In genomic region chr7:8320174-8320573, GRCh38 we compare ENCODE assay signal across 37 cellular contexts. TPM values are rescaled to one million over a fixed set of nuclear protein-coding genes. Genes with fewer than 3 reads are reported as not detected.
DNase-seq lines count a peak whose midpoint lies in the region; ATAC-seq, FAIRE-seq and TF ChIP-seq lines count a peak whose summit lies in the region.
"Had no signal": no experiment of that assay in that cellular context is flagged by ENCODE, and none has a peak within 500 bp of the region (broad histone marks: within the 10 kb centered on the region; RNA-seq: fewer than 3 reads in every experiment).

No MANE protein-coding gene starts in this region.

- no peak overlapping the region for H3K18ac ChIP-seq in trophoblast cell (ENCODE audit: low read length)

- H2BK5ac ChIP-seq in trophoblast cell (ENCODE audit: low read depth, low read length, poor library complexity), result no peak overlapping the region

- TF ChIP-seq POLR2A in K562 (conservative IDR thresholded peaks at IDR 0.05), result no peak

- H3K4me3 ChIP-seq in K562, result no peak overlapping the region
- H3K4me3 ChIP-seq in trophoblast cell (ENCODE audit: low read depth, low read length), result no peak overlapping the region
- H3K4me3 ChIP-seq: A549; BLaER1; BLaER1 treated with 17β-estradiol and CSF1 and Interleukin-3, amounts not matched to agents 10 nM and 100 nM had no signal

- H3K27ac ChIP-seq in K562 (ENCODE audit: extremely low read depth, low read depth, low read length) (no peak overlapping the region), trophoblast cell (ENCODE audit: low read depth, low read length) (peak overlapping the region; percentile 30)
- H3K27ac ChIP-seq: 22Rv1; A549; BLaER1; BLaER1 treated with 17β-estradiol and CSF1 and Interleukin-3, amounts not matched to agents 10 nM and 100 nM; C4-2B had no signal

- ATAC-seq in K562, result peak; percentile 54; the same call in 2 of the 3 replicates
- ATAC-seq: A549; CD8-positive, alpha-beta T cell had no signal

- peak; percentile 44 for FAIRE-seq in K562 (lab: Jason Lieb, UNC)
- peak; percentile 92 for FAIRE-seq in urothelium cell line (lab: Jason Lieb, UNC)
- FAIRE-seq: A204.1, A549, D721Med had no signal

- no peak overlapping the region for H3K14ac ChIP-seq in trophoblast cell (ENCODE audit: low read length)

- H2BK12ac ChIP-seq in trophoblast cell (ENCODE audit: low read length), result no peak overlapping the region

- H3K27me3 Mint-ChIP-seq in immature natural killer cell (ENCODE audit: low read depth in 3 of 3), result peaks cover 2 to 21% (median 5%) of the 10 kb centered on the region in 3 donors
- H3K27me3 Mint-ChIP-seq in activated naive CD4-positive, alpha-beta T cell treated with anti-CD3 and anti-CD28 coated beads for 36 hours (ENCODE audit: low read depth), result peaks cover 19% of the 10 kb centered on the region

- H3K27ac Mint-ChIP-seq in immature natural killer cell, result no peak overlapping the region
- H3K27ac Mint-ChIP-seq in activated naive CD4-positive, alpha-beta T cell treated with anti-CD3 and anti-CD28 coated beads for 36 hours, result no peak overlapping the region
- H3K27ac Mint-ChIP-seq: B cell; CD14-positive monocyte; CD4-positive, alpha-beta memory T cell; CD4-positive, alpha-beta T cell; CD8-positive, alpha-beta memory T cell; CD8-positive, alpha-beta T cell had no signal

- H3K9me1 ChIP-seq in K562 (ENCODE audit: control insufficient read depth, insufficient read depth, low read length), result no peaks in the 10 kb centered on the region

- peaks cover 7% of the 10 kb centered on the region; the same call in 1 of the 3 replicates for H3K36me3 ChIP-seq in K562 (ENCODE audit: control insufficient read depth, insufficient read depth, low read length)
- H3K36me3 ChIP-seq in trophoblast cell (ENCODE audit: control insufficient read depth in 1 of 2, insufficient read depth in 2 of 2, low read length in 2 of 2), result no peaks in the 10 kb centered on the region
- H3K36me3 ChIP-seq: BE2C; BLaER1; BLaER1 treated with 17β-estradiol and CSF1 and Interleukin-3, amounts not matched to agents 10 nM and 100 nM had no signal

- H2AK5ac ChIP-seq in trophoblast cell (ENCODE audit: low read length), result no peak overlapping the region

- no peaks in the 10 kb centered on the region for H3K27me3 ChIP-seq in K562 (ENCODE audit: control insufficient read depth in 2 of 2, insufficient read depth in 2 of 2, low read length in 2 of 2)
- H3K27me3 ChIP-seq in trophoblast cell (ENCODE audit: insufficient read depth, low read length), result no peaks in the 10 kb centered on the region
- H3K27me3 ChIP-seq: BE2C; BLaER1; BLaER1 treated with 17β-estradiol and CSF1 and Interleukin-3, amounts not matched to agents 10 nM and 100 nM had no signal

- no peak overlapping the region for H3K4ac ChIP-seq in trophoblast cell (ENCODE audit: low read depth, low read length)

- TF ChIP-seq RAD21 in K562 (CRISPR knock-in tag; conservative IDR thresholded peaks at IDR 0.05 in 1 of 2, IDR thresholded peaks at IDR 0.05 in 1 of 2), result no peak

- H3K4me3 Mint-ChIP-seq in immature natural killer cell, result no peak overlapping the region
- no peak overlapping the region for H3K4me3 Mint-ChIP-seq in activated naive CD4-positive, alpha-beta T cell treated with anti-CD3 and anti-CD28 coated beads for 36 hours
- H3K4me3 Mint-ChIP-seq: B cell; CD14-positive monocyte; CD4-positive, alpha-beta memory T cell; CD4-positive, alpha-beta T cell; CD4-positive, CD25-positive, alpha-beta regulatory T cell; CD8-positive, alpha-beta memory T cell; CD8-positive, alpha-beta T cell had no signal

- no TSS peak for BruUV-seq in K562 (replicated peaks; lab: Mats Ljungman, UMichigan)

- in situ Hi-C loops in K562 (cut with MboI) (no loop called here), ACHN (cut with HindIII; ENCODE audit: low pct_ligation_motif_present, low pct_unique_long_range_greater_than_20kb, low sequenced_read_pairs) (no loop called here)

- H4K12ac ChIP-seq in trophoblast cell (ENCODE audit: low read depth, low read length), result no peak overlapping the region

- peaks cover 4% of the 10 kb centered on the region for H3K79me1 ChIP-seq in trophoblast cell (ENCODE audit: low read length)

- no peaks in the 10 kb centered on the region for H3K36me3 Mint-ChIP-seq in immature natural killer cell
- H3K36me3 Mint-ChIP-seq in activated naive CD4-positive, alpha-beta T cell treated with anti-CD3 and anti-CD28 coated beads for 36 hours (ENCODE audit: low read depth), result no peaks in the 10 kb centered on the region
- H3K36me3 Mint-ChIP-seq: CD14-positive monocyte; CD4-positive, alpha-beta memory T cell; CD4-positive, CD25-positive, alpha-beta regulatory T cell; CD8-positive, alpha-beta T cell had no signal

- H4K20me1 ChIP-seq in K562 (replicated peaks; ENCODE audit: control insufficient read depth, insufficient read depth, low read length), result no peaks in the 10 kb centered on the region
- H4K20me1 ChIP-seq: BLaER1; BLaER1 treated with 17β-estradiol and CSF1 and Interleukin-3, amounts not matched to agents 10 nM and 100 nM had no signal

- H3K9me3 Mint-ChIP-seq in immature natural killer cell, result peaks cover 0 to 8% (median under 1%) of the 10 kb centered on the region in 6 donors
- peaks cover 5% of the 10 kb centered on the region for H3K9me3 Mint-ChIP-seq in activated naive CD4-positive, alpha-beta T cell treated with anti-CD3 and anti-CD28 coated beads for 36 hours
- H3K9me3 Mint-ChIP-seq: CD4-positive, alpha-beta T cell had no signal

- no peak overlapping the region for H3K23ac ChIP-seq in trophoblast cell (ENCODE audit: low read length)

- H3K9ac ChIP-seq in K562 (ENCODE audit: insufficient read depth in 1 of 2, low read depth in 2 of 2, low read length in 2 of 2) (no peak overlapping the region), trophoblast cell (ENCODE audit: low read length) (no peak overlapping the region)
- H3K9ac ChIP-seq: BLaER1; BLaER1 treated with 17β-estradiol and CSF1 and Interleukin-3, amounts not matched to agents 10 nM and 100 nM had no signal

- POLR2A ChIA-PET in K562 (lab: Yijun Ruan, JAX), result no interaction called here

- H3K79me2 ChIP-seq in K562 (ENCODE audit: control insufficient read depth, insufficient read depth, low read length) (no peaks in the 10 kb centered on the region), trophoblast cell (ENCODE audit: control insufficient read depth, insufficient read depth, low read length, poor library complexity) (no peaks in the 10 kb centered on the region)

- H4K8ac ChIP-seq in trophoblast cell (ENCODE audit: low read depth, low read length), result no peak overlapping the region

- 33% methylated on average over 1 of the region's 1 CpG for WGBS in K562 (ENCODE audit: insufficient coverage, low coverage, missing lambda C conversion rate)
- no CpG with 5 or more reads among the region's 1 CpG for WGBS in trophoblast cell (ENCODE audit: extremely low coverage, insufficient coverage, insufficient read length)

- H3K9me3 ChIP-seq in K562 (replicated peaks; ENCODE audit: control insufficient read depth, insufficient read depth, low read depth, low read length) (no peaks in the 10 kb centered on the region; the same call in 1 of the 2 replicates), trophoblast cell (ENCODE audit: insufficient read depth, low read depth, low read length) (peaks cover 2% of the 10 kb centered on the region)
- H3K9me3 ChIP-seq: BE2C had no signal

- TF ChIP-seq EP300 in K562 (IDR thresholded peaks at IDR 0.05; ENCODE audit: low read length), result no peak

- no peaks in the 10 kb centered on the region for H3K4me1 Mint-ChIP-seq in immature natural killer cell
- H3K4me1 Mint-ChIP-seq in activated naive CD4-positive, alpha-beta T cell treated with anti-CD3 and anti-CD28 coated beads for 36 hours (ENCODE audit: low read depth), result no peaks in the 10 kb centered on the region
- H3K4me1 Mint-ChIP-seq: B cell; CD14-positive monocyte; CD4-positive, alpha-beta memory T cell; CD8-positive, alpha-beta memory T cell had no signal

- no peak overlapping the region for H2BK120ac ChIP-seq in trophoblast cell (ENCODE audit: insufficient read depth, low read length, poor library complexity)

- H2AFZ ChIP-seq in K562 (ENCODE audit: low read depth, low read length), result no peak overlapping the region
- no peak overlapping the region for H2AFZ ChIP-seq in trophoblast cell (ENCODE audit: insufficient read depth, low read length, poor library complexity)

- DNase-seq in amniotic epithelial cell (ENCODE audit: low read depth), result peak; percentile 1
- no peak for DNase-seq in K562 (ENCODE audit: extremely low read depth in 1 of 4, low spot score in 3 of 4)
- DNase-seq in trophoblast cell, result peak in 1 of 2 donors; percentile 81
- no peak for DNase-seq in urothelium cell line (ENCODE audit: low spot score)
- DNase-seq in ACHN, result no peak
- DNase-seq in immature natural killer cell, result no peak
- DNase-seq in ecto neural progenitor cell (ENCODE audit: low spot score), result no peak
- DNase-seq in activated naive CD4-positive, alpha-beta T cell treated with anti-CD3 and anti-CD28 coated beads for 36 hours, result no peak
- DNase-seq: 8988T; AML-193; BE2C; C1 segment of cervical spinal cord; Calu3; CD4-positive, alpha-beta memory T cell; CD4-positive, alpha-beta T cell; CD4-positive, CD25-positive, alpha-beta regulatory T cell; CD8-positive, alpha-beta memory T cell; CD8-positive, alpha-beta T cell; COR-L47; DMS 273 treated with DMSO at 0.1 percent for 48 hours; DMS153; DMS53; DMS79; DMS79 treated with DMSO at 0.1 percent for 48 hours; DND-41; EL had no signal

- no peak for TF ChIP-seq CTCF in K562 (IDR thresholded peaks at IDR 0.05 in 2 of 3, conservative IDR thresholded peaks at IDR 0.05 in 1 of 3; ENCODE audit: insufficient read depth in 2 of 3, low read depth in 1 of 3, low read length in 3 of 3)

- CTCF ChIA-PET in K562 (lab: Yijun Ruan, JAX; ENCODE audit: low intra/inter-chr PET ratio), result no interaction called here
- CTCF ChIA-PET in activated naive CD4-positive, alpha-beta T cell treated with anti-CD3 and anti-CD28 coated beads for 36 hours (lab: Charles Lee), result no interaction called here

- H3K4me2 ChIP-seq in K562 (ENCODE audit: insufficient read depth, low read length), result no peak overlapping the region
- no peak overlapping the region for H3K4me2 ChIP-seq in trophoblast cell (ENCODE audit: low read length)
- H3K4me2 ChIP-seq: A549; BLaER1; BLaER1 treated with 17β-estradiol and CSF1 and Interleukin-3, amounts not matched to agents 10 nM and 100 nM had no signal

- H3K4me1 ChIP-seq in K562 (replicated peaks in 1 of 2; ENCODE audit: control insufficient read depth in 2 of 2, insufficient read depth in 2 of 2, low read length in 2 of 2), result peaks cover 0 to 8% of the 10 kb centered on the region in 2 experiments; a peak in 3 of 5 replicates
- peaks cover 0 to 4% of the 10 kb centered on the region in 2 experiments for H3K4me1 ChIP-seq in trophoblast cell (ENCODE audit: control insufficient read depth in 1 of 2, insufficient read depth in 2 of 2, low read length in 2 of 2)
- H3K4me1 ChIP-seq: A549 had no signal

- H4K91ac ChIP-seq in trophoblast cell (ENCODE audit: low read depth, low read length), result no peak overlapping the region

- intact Hi-C loops in K562 (cut with micrococcal nuclease), result no loop called here
- intact Hi-C loops in activated naive CD4-positive, alpha-beta T cell treated with anti-CD3 and anti-CD28 coated beads for 36 hours (cut with micrococcal nuclease), result no loop called here

RNA-seq across cellular contexts. Expression of gene ICA1, which starts 58.2 kb away (rescaled TPM):
- 20.3 and 57.6 TPM in 2 replicates for total RNA-seq in K562 (2011; cell fraction: chromatin; rRNA removed; ENCODE audit: low replicate concordance)
- total RNA-seq in K562 (2011; cell fraction: nucleolus; rRNA removed), result 10.7 and 12.4 TPM in 2 replicates
- total RNA-seq in K562 (2011; cell fraction: nucleoplasm; rRNA removed), result 18.8 and 19.2 TPM in 2 replicates
- total RNA-seq in K562 (2014; rRNA removed) (12.7 and 16.4 TPM in 2 replicates), K562 (2014; rRNA removed; fragmentation: Illumina TruSeq; extraction: Trizol) (18.5 and 23.0 TPM in 2 replicates), K562 (2015; rRNA removed; fragmentation: Illumina TruSeq; extraction: Trizol) (16.1 and 16.4 TPM in 2 replicates), K562 (2021) (17.8 and 18.5 TPM in 2 replicates)
- polyA plus RNA-seq in K562 (2011; rRNA removed) (19.8 and 26.0 TPM in 2 replicates), K562 (2014; fragmentation: Illumina TruSeq; extraction: Trizol) (17.2 and 22.3 TPM in 2 replicates), K562 (2014; fragmentation: Nextera tagmentation; extraction: Ambion mirVana) (10 to 100 TPM in 1 of 2 experiments, 1 to 10 TPM in 1; 7.1 to 10.7 TPM), K562 (2014; rRNA removed) (14.2 and 17.8 TPM in 2 replicates), immature natural killer cell (1 to 10 TPM; 3.8 to 6.9 (median 5.0) TPM)
- 4.8 and 11.7 TPM in 2 replicates for polyA plus RNA-seq in K562 (2011; cell fraction: cytosol; rRNA removed)
- polyA plus RNA-seq in K562 (2011; cell fraction: nucleus; rRNA removed), result 11.4 and 24.9 TPM in 2 replicates
- 13.9 and 35.9 TPM in 2 replicates for polyA plus RNA-seq in K562 (2012)
- 23.8 and 38.1 TPM in 2 replicates for polyA minus RNA-seq in K562 (2011; rRNA and poly(A)+ RNA removed)
- polyA minus RNA-seq in K562 (2011; cell fraction: cytosol; rRNA and poly(A)+ RNA removed), result 6.6 and 7.9 TPM in 2 replicates
- 10.2 and 35.3 TPM in 2 replicates for polyA minus RNA-seq in K562 (2011; cell fraction: nucleus; rRNA and poly(A)+ RNA removed)
- polyA plus RNA-seq in trophoblast cell (2013), result 11.2 and 11.5 TPM in 2 replicates
- 1 to 10 TPM in 1 of 2 experiments, under 1 TPM in 1; 0.94 to 1.1 TPM for total RNA-seq in activated naive CD4-positive, alpha-beta T cell treated with anti-CD3 and anti-CD28 coated beads for 36 hours
- total RNA-seq: A673, B cell had no signal
- polyA plus RNA-seq: AG04450 had no signal

Comparison
In these comparisons a context has a peak if more than half of its experiments do, and no peak if none do; other contexts are left out.
1. RNA of gene ICA1, which starts 58.2 kb away (total RNA-seq): 10.7 to 57.6 TPM in K562; 0.94 to 1.1 TPM in activated naive CD4-positive, alpha-beta T cell treated with anti-CD3 and anti-CD28 coated beads for 36 hours; every median in the first group is over 4 times any median in the second.